13 cellular contexts compared by ENCODE assay signal in genomic region chr15:60372756-60373155, GRCh38. TPM values are rescaled to one million over a fixed set of nuclear protein-coding genes. Genes with fewer than 3 reads are reported as not detected.
DNase-seq lines count a peak whose midpoint lies in the region; ATAC-seq and TF ChIP-seq lines count a peak whose summit lies in the region.
"Had no signal": no experiment of that assay in that cellular context is flagged by ENCODE, and none has a peak within 500 bp of the region (broad histone marks: within the 10 kb centered on the region; RNA-seq: fewer than 3 reads in every experiment).

No MANE protein-coding gene starts in this region.

- intact Hi-C loops in CD4-positive, alpha-beta memory T cell (cut with micrococcal nuclease) = no loop called here
- intact Hi-C loops in activated naive CD4-positive, alpha-beta T cell treated with anti-CD3 and anti-CD28 coated beads for 36 hours (cut with micrococcal nuclease) = no loop called here

- no peak for DNase-seq in CD4-positive, alpha-beta memory T cell
- DNase-seq in SJSA1 (ENCODE audit: low read depth in 1 of 2, low spot score in 2 of 2) (peak; percentile 64 to 71), fibroblast of lung (ENCODE audit: low read depth in 2 of 2) (peak in 1 of 2 donors; percentile 77), retina (no peak)
- no peak for DNase-seq in activated naive CD4-positive, alpha-beta T cell treated with anti-CD3 and anti-CD28 coated beads for 36 hours
- DNase-seq: COR-L47, GOT3, NCI-H187 treated with DMSO at 0.1 percent for 48 hours, occipital lobe had no signal

- peaks cover 31 to 72% of the 10 kb centered on the region in 2 donors for H3K36me3 Mint-ChIP-seq in CD4-positive, alpha-beta memory T cell
- no peaks in the 10 kb centered on the region for H3K36me3 Mint-ChIP-seq in activated naive CD4-positive, alpha-beta T cell treated with anti-CD3 and anti-CD28 coated beads for 36 hours (ENCODE audit: low read depth)

- H3K4me3 Mint-ChIP-seq in CD4-positive, alpha-beta memory T cell = no peak overlapping the region
- H3K4me3 Mint-ChIP-seq in activated naive CD4-positive, alpha-beta T cell treated with anti-CD3 and anti-CD28 coated beads for 36 hours = no peak overlapping the region
- H3K4me3 Mint-ChIP-seq: IgD-negative memory B cell had no signal

- H3K36me3 ChIP-seq in CD4-positive, alpha-beta memory T cell (ENCODE audit: insufficient read depth, low read length) = peaks cover 36% of the 10 kb centered on the region
- H3K36me3 ChIP-seq in SJSA1 (peaks cover 84% of the 10 kb centered on the region), fibroblast of lung (ENCODE audit: control insufficient read depth, insufficient read depth, low read length) (peaks cover 28% of the 10 kb centered on the region), skeletal muscle tissue (ENCODE audit: control insufficient read depth in 3 of 3, insufficient read depth in 3 of 3, low read length in 3 of 3) (peaks cover 6 to 16% (median 9%) of the 10 kb centered on the region in 3 donors)

- CTCF ChIA-PET in CD4-positive, alpha-beta memory T cell (lab: Charles Lee; ENCODE audit: partially characterized antibody) = interaction anchor here (1.1 to 1.2 kb wide), 3 partner anchors 9 to 36 kb away, joined by 3 to 6 read pairs (median 3); no protein-coding TSS in a partner anchor
- CTCF ChIA-PET in activated naive CD4-positive, alpha-beta T cell treated with anti-CD3 and anti-CD28 coated beads for 36 hours (lab: Charles Lee) = interaction anchor here (0.7 to 2.1 kb wide), 2 partner anchors 13 to 282 kb away, joined by 4 to 8 read pairs; no protein-coding TSS in a partner anchor

- ATAC-seq in HG02588 (IDR thresholded peaks at IDR 0.05; ENCODE audit: unreplicated experiment) (no peak), HG03571 (IDR thresholded peaks at IDR 0.05; ENCODE audit: unreplicated experiment) (no peak)

- H3K4me3 ChIP-seq in CD4-positive, alpha-beta memory T cell (ENCODE audit: low read length in 2 of 2) = no peak overlapping the region
- H3K4me3 ChIP-seq in SJSA1 (no peak overlapping the region), fibroblast of lung (replicated peaks in 1 of 4; ENCODE audit: control extremely low read depth in 1 of 4, insufficient read depth in 1 of 4, low read depth in 3 of 4, low read length in 4 of 4) (no peak overlapping the region), skeletal muscle tissue (ENCODE audit: low read length in 3 of 3) (no peak overlapping the region)

- H3K27ac ChIP-seq in CD4-positive, alpha-beta memory T cell (ENCODE audit: low read depth, low read length) = no peak overlapping the region
- peak overlapping the region; percentile 96 for H3K27ac ChIP-seq in SJSA1
- H3K27ac ChIP-seq in fibroblast of lung (ENCODE audit: insufficient read depth, low read length) = peak overlapping the region; percentile 93
- peak overlapping the region; percentile 93 for H3K27ac ChIP-seq in skeletal muscle tissue (ENCODE audit: low read depth, low read length)

- POLR2A ChIA-PET in CD4-positive, alpha-beta memory T cell (lab: Charles Lee; ENCODE audit: partially characterized antibody) = interaction anchor here (1.4 kb wide), 1 partner anchor 25 kb away, joined by 5 read pairs; the partner anchor contains the start of gene ANXA2

- TF ChIP-seq CTCF in fibroblast of lung (conservative IDR thresholded peaks at IDR 0.05 in 1 of 2, IDR thresholded peaks at IDR 0.05 in 1 of 2; ENCODE audit: low read depth in 1 of 2, low read length in 2 of 2) = no peak

- H3K27me3 ChIP-seq in CD4-positive, alpha-beta memory T cell (ENCODE audit: insufficient read depth, low read length) = no peaks in the 10 kb centered on the region
- H3K27me3 ChIP-seq in SJSA1 (replicated peaks) = no peaks in the 10 kb centered on the region
- H3K27me3 ChIP-seq in fibroblast of lung (ENCODE audit: control insufficient read depth, insufficient read depth, low read length) = no peaks in the 10 kb centered on the region
- no peaks in the 10 kb centered on the region for H3K27me3 ChIP-seq in skeletal muscle tissue (ENCODE audit: control insufficient read depth in 3 of 3, insufficient read depth in 3 of 3, low read length in 3 of 3)

- H2AFZ ChIP-seq in fibroblast of lung (ENCODE audit: low read length) = no peak overlapping the region

- H3K9ac ChIP-seq in fibroblast of lung (ENCODE audit: insufficient read depth, low read length) = no peak overlapping the region
- no peak overlapping the region for H3K9ac ChIP-seq in skeletal muscle tissue (ENCODE audit: low read depth in 1 of 3, low read length in 3 of 3)

- peaks cover 12% of the 10 kb centered on the region for H4K20me1 ChIP-seq in fibroblast of lung (ENCODE audit: control insufficient read depth, extremely low read depth, insufficient read depth, low read length)

- peaks cover 5% of the 10 kb centered on the region for H3K4me1 ChIP-seq in CD4-positive, alpha-beta memory T cell (ENCODE audit: insufficient read depth, low read length)
- H3K4me1 ChIP-seq in SJSA1 (replicated peaks) = peaks cover 91% of the 10 kb centered on the region
- H3K4me1 ChIP-seq in fibroblast of lung (ENCODE audit: control insufficient read depth, extremely low read depth, insufficient read depth, low read length) = peaks cover 56% of the 10 kb centered on the region
- peaks cover 67 to 78% (median 70%) of the 10 kb centered on the region in 3 donors for H3K4me1 ChIP-seq in skeletal muscle tissue (ENCODE audit: control insufficient read depth in 3 of 3, insufficient read depth in 3 of 3, low read length in 3 of 3)

- H3K79me2 ChIP-seq in fibroblast of lung (ENCODE audit: control insufficient read depth, insufficient read depth, low read length) = peaks cover 83% of the 10 kb centered on the region

- no peaks in the 10 kb centered on the region for H3K27me3 Mint-ChIP-seq in CD4-positive, alpha-beta memory T cell
- no peaks in the 10 kb centered on the region for H3K27me3 Mint-ChIP-seq in activated naive CD4-positive, alpha-beta T cell treated with anti-CD3 and anti-CD28 coated beads for 36 hours (ENCODE audit: low read depth)
- H3K27me3 Mint-ChIP-seq: IgD-negative memory B cell had no signal

- no peaks in the 10 kb centered on the region for H3K9me3 ChIP-seq in CD4-positive, alpha-beta memory T cell (ENCODE audit: control insufficient read depth in 1 of 2, low read length in 2 of 2)
- H3K9me3 ChIP-seq in SJSA1 (replicated peaks) = no peaks in the 10 kb centered on the region
- no peaks in the 10 kb centered on the region for H3K9me3 ChIP-seq in fibroblast of lung (ENCODE audit: control insufficient read depth, insufficient read depth, low read depth, low read length)
- H3K9me3 ChIP-seq in skeletal muscle tissue (ENCODE audit: control insufficient read depth in 3 of 3, low read length in 3 of 3) = no peaks in the 10 kb centered on the region

- no peaks in the 10 kb centered on the region for H3K9me3 Mint-ChIP-seq in CD4-positive, alpha-beta memory T cell
- H3K9me3 Mint-ChIP-seq in activated naive CD4-positive, alpha-beta T cell treated with anti-CD3 and anti-CD28 coated beads for 36 hours = no peaks in the 10 kb centered on the region
- H3K9me3 Mint-ChIP-seq: IgD-negative memory B cell had no signal

- H3K27ac Mint-ChIP-seq in CD4-positive, alpha-beta memory T cell = peak overlapping the region in 6 of 7 donors; percentile 11 to 71 (median 40)
- no peak overlapping the region for H3K27ac Mint-ChIP-seq in activated naive CD4-positive, alpha-beta T cell treated with anti-CD3 and anti-CD28 coated beads for 36 hours
- H3K27ac Mint-ChIP-seq: IgD-negative memory B cell had no signal

- H3K4me2 ChIP-seq in fibroblast of lung (ENCODE audit: extremely low read depth, insufficient read depth, low read length) = no peak overlapping the region

- H3K4me1 Mint-ChIP-seq in CD4-positive, alpha-beta memory T cell = peaks cover 14 to 21% (median 19%) of the 10 kb centered on the region in 4 donors
- H3K4me1 Mint-ChIP-seq in activated naive CD4-positive, alpha-beta T cell treated with anti-CD3 and anti-CD28 coated beads for 36 hours (ENCODE audit: low read depth) = no peaks in the 10 kb centered on the region

RNA-seq across cellular contexts. Expression of gene ANXA2, which starts 25.0 kb away (rescaled TPM):
- total RNA-seq in CD4-positive, alpha-beta memory T cell = 100 to 1,000 TPM; 148 to 160 TPM
- 100 to 1,000 TPM; 561 to 682 TPM for polyA plus RNA-seq in CD4-positive, alpha-beta memory T cell
- 3,394 and 3,434 TPM in 2 replicates for total RNA-seq in SJSA1 (2014; rRNA removed; shearing (Covaris generic))
- total RNA-seq in fibroblast of lung (1,250 and 2,754 TPM in 2 replicates), skeletal muscle tissue (631 TPM)
- 4,872 and 6,648 TPM in 2 replicates for polyA plus RNA-seq in fibroblast of lung
- polyA plus RNA-seq in fibroblast of lung (2012) = 3,157 and 3,880 TPM in 2 replicates
- 1,485 and 1,743 TPM in 2 replicates for polyA minus RNA-seq in fibroblast of lung (ENCODE audit: low replicate concordance)
- 10 to 100 TPM; 16.9 to 18.0 TPM for total RNA-seq in activated naive CD4-positive, alpha-beta T cell treated with anti-CD3 and anti-CD28 coated beads for 36 hours

Comparison
In these comparisons a context has a peak if more than half of its experiments do, and no peak if none do; other contexts are left out.
1. DNase-seq: peak in SJSA1 (2 of 2); none in CD4-positive, alpha-beta memory T cell (0 of 5), retina (single experiment) and activated naive CD4-positive, alpha-beta T cell treated with anti-CD3 and anti-CD28 coated beads for 36 hours (single experiment).
2. RNA of gene ANXA2, which starts 25.0 kb away (total RNA-seq): 3,394 to 3,434 TPM in SJSA1, 1,250 to 2,754 TPM in fibroblast of lung, 631 TPM in skeletal muscle tissue (single experiment) and 148 to 160 TPM in CD4-positive, alpha-beta memory T cell; 16.9 to 18.0 TPM in activated naive CD4-positive, alpha-beta T cell treated with anti-CD3 and anti-CD28 coated beads for 36 hours; every median in the first group is over 4 times any median in the second.